Comparison of ENCODE assay signal across 9 cellular contexts in the genomic region with DNA sequence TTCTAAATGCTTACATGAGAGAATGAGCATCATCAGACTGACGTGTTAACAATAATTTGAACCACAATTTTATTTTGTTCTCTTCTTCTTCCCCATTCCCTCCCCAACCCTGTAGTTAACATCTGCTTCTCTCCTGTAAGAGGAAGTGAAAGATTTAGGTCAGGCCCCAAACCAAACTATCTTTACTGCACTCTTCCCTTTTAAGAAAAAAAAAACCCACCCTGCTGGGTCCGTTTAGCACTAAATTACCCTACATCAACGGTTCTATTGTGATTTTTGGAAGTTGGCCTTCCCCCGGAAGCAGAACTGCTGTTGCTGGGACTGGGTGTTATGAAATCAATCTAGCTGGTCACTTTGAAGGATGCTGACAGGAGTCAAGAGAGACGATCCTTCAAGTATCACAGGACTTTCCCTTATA. TPM values are rescaled to one million over a fixed set of nuclear protein-coding genes. Genes with fewer than 3 reads are reported as not detected.
DNase-seq lines count a peak whose midpoint lies in the region; ATAC-seq and TF ChIP-seq lines count a peak whose summit lies in the region.
"Had no signal": no experiment of that assay in that cellular context is flagged by ENCODE, and none has a peak within 500 bp of the region (broad histone marks: within the 10 kb centered on the region; RNA-seq: fewer than 3 reads in every experiment).

No MANE protein-coding gene starts in this region.

- H3K27me3 Mint-ChIP-seq in GM23338 (ENCODE audit: insufficient read depth, low read depth, poor library complexity) (no peaks in the 10 kb centered on the region), IgD-negative memory B cell (no peaks in the 10 kb centered on the region), chondrocyte (ENCODE audit: low read depth) (no peaks in the 10 kb centered on the region)

- H3K9me2 ChIP-seq in GM23338 (ENCODE audit: insufficient read depth): 0 out of 2 replicates have a peak, but pooled peaks cover 6% of the 10 kb centered on the region

- peak overlapping the region; percentile 3; the same call in 1 of the 2 replicates for H2AFZ ChIP-seq in GM23338

- H3K36me3 Mint-ChIP-seq in GM23338 (ENCODE audit: low read depth) (0 out of 3 replicates have a peak, but pooled peaks cover 4% of the 10 kb centered on the region), IgD-negative memory B cell (peaks cover 2% of the 10 kb centered on the region), chondrocyte (ENCODE audit: low read depth) (no peaks in the 10 kb centered on the region)

- TF ChIP-seq CTCF in GM23338 (conservative IDR thresholded peaks at IDR 0.05; ENCODE audit: low read depth in 2 of 2) (no peak), lower lobe of right lung (IDR thresholded peaks at IDR 0.05) (no peak), chondrocyte (IDR thresholded peaks at IDR 0.05) (no peak)

- no peak overlapping the region for H3K27ac Mint-ChIP-seq in GM23338
- peak overlapping the region; percentile 59 to 90 (median 84) for H3K27ac Mint-ChIP-seq in IgD-negative memory B cell
- H3K27ac Mint-ChIP-seq in chondrocyte (ENCODE audit: unreplicated experiment): no peak overlapping the region

- no peaks in the 10 kb centered on the region for H3K36me3 ChIP-seq in GM23338 (ENCODE audit: insufficient read depth)
- H3K36me3 ChIP-seq in lower lobe of right lung: no peaks in the 10 kb centered on the region
- H3K36me3 ChIP-seq: SJCRH30 had no signal

- no peak overlapping the region for H3K4me3 Mint-ChIP-seq in GM23338
- peak overlapping the region; percentile 9 to 80 (median 44) for H3K4me3 Mint-ChIP-seq in IgD-negative memory B cell
- H3K4me3 Mint-ChIP-seq in chondrocyte (ENCODE audit: unreplicated experiment): no peak overlapping the region

- no peak overlapping the region for H3K4me2 ChIP-seq in GM23338

- H3K4me1 ChIP-seq in GM23338 (ENCODE audit: insufficient read depth) (peaks cover 11% of the 10 kb centered on the region), lower lobe of right lung (no peaks in the 10 kb centered on the region)
- H3K4me1 ChIP-seq: SJCRH30 had no signal

- H3K4me3 ChIP-seq in GM23338: no peak overlapping the region
- no peak overlapping the region for H3K4me3 ChIP-seq in lower lobe of right lung
- H3K4me3 ChIP-seq: SJCRH30 had no signal

- H3K9me3 ChIP-seq in lower lobe of right lung: no peaks in the 10 kb centered on the region

- ATAC-seq in GM18520 (IDR thresholded peaks at IDR 0.05; ENCODE audit: unreplicated experiment) (peak; percentile 88), GM23338 (no peak), lower lobe of right lung (peak; percentile 46 to 76)

- H3K9me3 Mint-ChIP-seq in GM23338: peaks cover 16% of the 10 kb centered on the region
- H3K9me3 Mint-ChIP-seq in IgD-negative memory B cell: peaks cover 0 to 5% (median 0%) of the 10 kb centered on the region in 3 donors
- H3K9me3 Mint-ChIP-seq in chondrocyte (ENCODE audit: low read depth): peaks cover 4% of the 10 kb centered on the region

- no peaks in the 10 kb centered on the region for H4K20me1 ChIP-seq in GM23338 (replicated peaks; ENCODE audit: insufficient read depth)

- H3K79me2 ChIP-seq in GM23338 (replicated peaks; ENCODE audit: insufficient read depth): no peaks in the 10 kb centered on the region

- no peaks in the 10 kb centered on the region for H3F3A ChIP-seq in GM23338 (replicated peaks; ENCODE audit: low read depth)

- no peak for DNase-seq in GM23338 (ENCODE audit: low spot score)
- no peak for DNase-seq in lower lobe of right lung
- no peak for DNase-seq in chondrocyte (ENCODE audit: low spot score)
- DNase-seq in stimulated activated CD8-positive, alpha-beta memory T cell treated with anti-CD3 and anti-CD28 coated beads, Interleukin-4, amount 100 ng/mL, for 48 hours: no peak
- no peak for DNase-seq in NK-92 (lab: John Stamatoyannopoulos, UW; ENCODE audit: unreplicated experiment)
- DNase-seq in NCI-H1092 treated with DMSO at 0.1 percent for 48 hours (lab: John Stamatoyannopoulos, UW): no peak
- DNase-seq: SJCRH30 had no signal

- H3K27me3 ChIP-seq in GM23338 (ENCODE audit: insufficient read depth) (no peaks in the 10 kb centered on the region), lower lobe of right lung (ENCODE audit: low read depth) (no peaks in the 10 kb centered on the region)
- H3K27me3 ChIP-seq: SJCRH30 had no signal

- H3K27ac ChIP-seq in GM23338 (ENCODE audit: low read depth): no peak overlapping the region
- no peak overlapping the region for H3K27ac ChIP-seq in lower lobe of right lung
- H3K27ac ChIP-seq: SJCRH30 had no signal

- intact Hi-C loops in lower lobe of right lung (cut with DNase I): no loop called here

- H3K4me1 Mint-ChIP-seq in GM23338 (peaks cover 11% of the 10 kb centered on the region; the same call in 2 of the 3 replicates), IgD-negative memory B cell (peaks cover 17 to 27% (median 20%) of the 10 kb centered on the region in 3 donors), chondrocyte (ENCODE audit: low read depth) (peaks cover 7% of the 10 kb centered on the region)

TF ChIP-seq in GM23338, 12 proteins besides CTCF, POLR2A, EP300 and RAD21:
- TF ChIP-seq JUNB (IDR thresholded peaks at IDR 0.05; ENCODE audit: unreplicated experiment): no peak
- no peak for TF ChIP-seq EZH2 (IDR thresholded peaks at IDR 0.05; ENCODE audit: low read depth, unreplicated experiment)
- TF ChIP-seq NANOG (IDR thresholded peaks at IDR 0.05; ENCODE audit: borderline replicate concordance): no peak

RNA-seq across cellular contexts. Expression of a gene that starts 49.4 kb away (rescaled TPM):
- total RNA-seq in GM23338 (2014; rRNA removed; shearing (Covaris generic)): 13.1 and 18.2 TPM in 2 replicates
- polyA plus RNA-seq in GM23338 (2016; fragmentation: Nextera tagmentation; extraction: Ambion mirVana) (14.1 TPM in 2 replicates), IgD-negative memory B cell (10.1 TPM)
- total RNA-seq in lower lobe of right lung (76.2 TPM), chondrocyte (17.6 to 22.8 TPM (median 18.9 TPM) in 3 replicates)

Comparison
In these comparisons a context has a peak if more than half of its experiments do, and no peak if none do; other contexts are left out.
1. H3K27ac Mint-ChIP-seq: peak in IgD-negative memory B cell (3 of 3); none in GM23338 (single experiment) and chondrocyte (single experiment).
2. H3K4me3 Mint-ChIP-seq: peak in IgD-negative memory B cell (4 of 4); none in GM23338 (single experiment) and chondrocyte (single experiment).